Comparison of ENCODE assay signal across 1 cellular context in genomic region chr11:12950681-12951080, GRCh38.
TF ChIP-seq lines count a peak whose summit lies in the region.

No MANE protein-coding gene starts in this region.

TF ChIP-seq in K562, 482 proteins besides CTCF, POLR2A, EP300 and RAD21 (continued from another document and continues in another):
- TF ChIP-seq ZNF318 (IDR thresholded peaks at IDR 0.05; ENCODE audit: borderline replicate concordance in 1 of 2, low read depth in 1 of 2) (0 out of 4 replicates have a peak, but pooled peaks of 1 of the 2 experiments have one; percentile 25), THAP7 (CRISPR knock-in tag; IDR thresholded peaks at IDR 0.05) (no peak), SRSF9 (IDR thresholded peaks at IDR 0.05; ENCODE audit: borderline replicate concordance, low read depth, low read length) (no peak), TFE3 (CRISPR knock-in tag; IDR thresholded peaks at IDR 0.05) (no peak), C11orf30 (IDR thresholded peaks at IDR 0.05; ENCODE audit: low read depth) (peak; percentile 18; the same call in 1 of the 2 replicates), HDAC2 (IDR thresholded peaks at IDR 0.05) (no peak), RBM22 (IDR thresholded peaks at IDR 0.05; ENCODE audit: low read depth, low read length, poor library complexity, severe bottlenecking) (no peak), ELF1 (tag; IDR thresholded peaks at IDR 0.05) (0 out of 2 replicates have a peak, but pooled peaks have one; percentile 20), ZNF830 (CRISPR knock-in tag; IDR thresholded peaks at IDR 0.05) (no peak), ZNF146 (CRISPR knock-in tag; IDR thresholded peaks at IDR 0.05; ENCODE audit: unreplicated experiment) (no peak), AFF1 (IDR thresholded peaks at IDR 0.05; ENCODE audit: low read depth in 1 of 2, partially characterized antibody in 2 of 2) (peak in 1 of 2 experiments; percentile 22), ELK3 (CRISPR knock-in tag; IDR thresholded peaks at IDR 0.05) (no peak), CBX2 (IDR thresholded peaks at IDR 0.05; ENCODE audit: insufficient read depth, low read length, poor library complexity, severe bottlenecking) (no peak), ATF7 (IDR thresholded peaks at IDR 0.05) (peak; percentile 47; the same call in 1 of the 2 replicates), ADNP (tag; IDR thresholded peaks at IDR 0.05) (no peak), ZBTB26 (CRISPR knock-in tag; IDR thresholded peaks at IDR 0.05) (no peak), ZNF24 (IDR thresholded peaks at IDR 0.05) (no peak), NKRF (IDR thresholded peaks at IDR 0.05; ENCODE audit: borderline replicate concordance) (no peak), GATAD2B (IDR thresholded peaks at IDR 0.05; ENCODE audit: borderline replicate concordance) (no peak), ARID4B (CRISPR knock-in tag; IDR thresholded peaks at IDR 0.05) (no peak), SNIP1 (IDR thresholded peaks at IDR 0.05; ENCODE audit: low read depth) (no peak), BHLHE40 (IDR thresholded peaks at IDR 0.05; ENCODE audit: low read length) (no peak), ZNF584 (CRISPR knock-in tag; IDR thresholded peaks at IDR 0.05; ENCODE audit: low read depth) (peak; percentile 37; the same call in 1 of the 2 replicates), HCFC1 (IDR thresholded peaks at IDR 0.05; ENCODE audit: low read depth, low read length) (no peak), MED1 (CRISPR knock-in tag; IDR thresholded peaks at IDR 0.05; ENCODE audit: borderline replicate concordance) (no peak), ZNF143 (CRISPR knock-in tag; IDR thresholded peaks at IDR 0.05) (no peak), SUPT5H (IDR thresholded peaks at IDR 0.05) (no peak), TRIM28 (IDR thresholded peaks at IDR 0.05) (no peak), EP400 (IDR thresholded peaks at IDR 0.05) (peak; percentile 40; the same call in 1 of the 2 replicates)
